In the genomic region with DNA sequence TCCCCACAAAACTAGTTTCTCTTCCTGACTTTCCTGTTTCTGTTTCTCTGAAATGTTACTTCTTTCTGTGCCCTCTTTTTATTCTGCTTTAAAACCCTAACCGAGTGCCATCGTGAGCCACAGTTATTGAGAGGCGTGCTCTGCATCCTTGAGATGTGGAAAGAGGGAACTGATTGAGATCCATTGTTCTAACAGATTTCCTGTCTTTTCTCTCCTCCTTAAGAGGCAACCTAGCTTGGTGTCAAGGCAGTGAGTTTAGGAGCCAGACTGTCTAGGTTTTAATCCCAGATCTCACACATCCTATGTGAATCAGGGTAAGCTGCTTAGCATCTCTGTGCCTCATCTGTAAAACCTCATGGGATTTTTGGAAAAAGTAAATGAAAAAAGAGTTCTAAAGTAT, we compare ENCODE assay signal across 22 cellular contexts. TPM values are rescaled to one million over a fixed set of nuclear protein-coding genes. Genes with fewer than 3 reads are reported as not detected.
DNase-seq lines count a peak whose midpoint lies in the region; ATAC-seq and TF ChIP-seq lines count a peak whose summit lies in the region.
"Had no signal": no experiment of that assay in that cellular context is flagged by ENCODE, and none has a peak within 500 bp of the region (broad histone marks: within the 10 kb centered on the region; RNA-seq: fewer than 3 reads in every experiment).

No MANE protein-coding gene starts in this region.

- no peaks in the 10 kb centered on the region for H3K79me2 ChIP-seq in MM.1S (ENCODE audit: low read length)

- intact Hi-C loops in left lung (cut with DNase I) = no loop called here

- H3K9me3 ChIP-seq in left lung (no peaks in the 10 kb centered on the region), MM.1S (replicated peaks; ENCODE audit: insufficient read depth, low read length) (no peaks in the 10 kb centered on the region)
- H3K9me3 ChIP-seq: HAP-1, SK-N-SH had no signal

- H3K4me2 ChIP-seq in MM.1S (ENCODE audit: low read depth, low read length) = no peak overlapping the region
- H3K4me2 ChIP-seq: hepatocyte, SK-N-SH had no signal

- POLR2A ChIA-PET in WTC11 (lab: Charles Lee) = no interaction called here

- no peaks in the 10 kb centered on the region for H3K9me3 Mint-ChIP-seq in activated naive CD4-positive, alpha-beta T cell treated with anti-CD3 and anti-CD28 coated beads, Interleukin-2, amount 50 U/mL, for 24 hours
- no peaks in the 10 kb centered on the region for H3K9me3 Mint-ChIP-seq in WTC11
- H3K9me3 Mint-ChIP-seq: natural killer cell had no signal

- peaks cover 43% of the 10 kb centered on the region for H3K36me3 Mint-ChIP-seq in activated naive CD4-positive, alpha-beta T cell treated with anti-CD3 and anti-CD28 coated beads, Interleukin-2, amount 50 U/mL, for 24 hours
- H3K36me3 Mint-ChIP-seq in WTC11 = peaks cover 32% of the 10 kb centered on the region
- H3K36me3 Mint-ChIP-seq: natural killer cell had no signal

- peak overlapping the region; percentile 56 for H3K27ac Mint-ChIP-seq in activated naive CD4-positive, alpha-beta T cell treated with anti-CD3 and anti-CD28 coated beads, Interleukin-2, amount 50 U/mL, for 24 hours
- peak overlapping the region; percentile 88 for H3K27ac Mint-ChIP-seq in WTC11
- H3K27ac Mint-ChIP-seq: natural killer cell had no signal

- H3K9ac ChIP-seq in MM.1S (ENCODE audit: low read length) = no peak overlapping the region
- H3K9ac ChIP-seq: SK-N-SH had no signal

- no peak overlapping the region for H3K4me3 ChIP-seq in left lung
- H3K4me3 ChIP-seq in MM.1S (ENCODE audit: low read length) = no peak overlapping the region
- H3K4me3 ChIP-seq: HAP-1, hepatocyte had no signal

- no peak for DNase-seq in activated naive CD4-positive, alpha-beta T cell treated with Interleukin-2 at 50 U/mL for 16 hours
- DNase-seq in WTC11 (ENCODE audit: low spot score) (no peak), left lung (no peak), substantia nigra (lab: John Stamatoyannopoulos, UW) (no peak), NCI-H1092 (lab: John Stamatoyannopoulos, UW) (no peak), MM.1S (no peak)
- DNase-seq: ACHN; activated CD4-positive, alpha-beta T cell treated with anti-CD3 and anti-CD28 coated beads for 1 hour; cortex of kidney; mammary epithelial cell; natural killer cell; NCI-H1694 treated with DMSO at 0.1 percent for 48 hours; NCI-H446; SK-N-SH; stimulated activated CD4-positive, alpha-beta T cell treated with anti-CD3 and anti-CD28 coated beads, Interleukin-12 subunit alpha, Interleukin-12 subunit beta, amount 100 ng/mL, for 4 hours; stimulated activated CD8-positive, alpha-beta memory T cell treated with anti-CD3 and anti-CD28 coated beads, Interleukin-4, amount 100 ng/mL, for 48 hours; T-helper 9 cell had no signal

- no peaks in the 10 kb centered on the region for H3K9me2 ChIP-seq in MM.1S (replicated peaks; ENCODE audit: insufficient read depth, low read length)
- H3K9me2 ChIP-seq: SK-N-SH had no signal

- H3K27ac ChIP-seq in left lung (no peak overlapping the region), substantia nigra (ENCODE audit: low read depth, low read length, poor library complexity, severe bottlenecking) (peak overlapping the region; percentile 73), MM.1S (ENCODE audit: low read length) (no peak overlapping the region)
- H3K27ac ChIP-seq: foreskin keratinocyte, hepatocyte had no signal

- no peaks in the 10 kb centered on the region for H4K20me1 ChIP-seq in MM.1S (ENCODE audit: insufficient read depth, low read length)

- H3K36me3 ChIP-seq in left lung (peaks cover 0 to 33% of the 10 kb centered on the region in 2 donors), MM.1S (replicated peaks; ENCODE audit: insufficient read depth, low read length) (no peaks in the 10 kb centered on the region)

- peak overlapping the region; percentile 15 for H3K4me3 Mint-ChIP-seq in activated naive CD4-positive, alpha-beta T cell treated with anti-CD3 and anti-CD28 coated beads, Interleukin-2, amount 50 U/mL, for 24 hours
- H3K4me3 Mint-ChIP-seq in WTC11 = no peak overlapping the region
- H3K4me3 Mint-ChIP-seq: natural killer cell had no signal

- H3K4me1 Mint-ChIP-seq in activated naive CD4-positive, alpha-beta T cell treated with anti-CD3 and anti-CD28 coated beads, Interleukin-2, amount 50 U/mL, for 24 hours = peaks cover 88% of the 10 kb centered on the region
- peaks cover 37% of the 10 kb centered on the region for H3K4me1 Mint-ChIP-seq in WTC11

- no peaks in the 10 kb centered on the region for H3F3A ChIP-seq in MM.1S (ENCODE audit: insufficient read depth, low read length)

- CTCF ChIA-PET in WTC11 (lab: Charles Lee) = interaction anchor here (1.3 kb wide), 1 partner anchor 124 kb away, joined by 4 read pairs; no protein-coding TSS in a partner anchor

- TF ChIP-seq CTCF in WTC11 (IDR thresholded peaks at IDR 0.05) (no peak), left lung (IDR thresholded peaks at IDR 0.05) (no peak), MM.1S (IDR thresholded peaks at IDR 0.05; ENCODE audit: low read length) (no peak)

- no peaks in the 10 kb centered on the region for H3K27me3 Mint-ChIP-seq in activated naive CD4-positive, alpha-beta T cell treated with anti-CD3 and anti-CD28 coated beads, Interleukin-2, amount 50 U/mL, for 24 hours
- no peaks in the 10 kb centered on the region for H3K27me3 Mint-ChIP-seq in WTC11 (ENCODE audit: low read depth)

- H3K4me1 ChIP-seq in left lung (peaks cover 0 to 4% of the 10 kb centered on the region in 2 donors), MM.1S (ENCODE audit: low read length) (peaks cover 4% of the 10 kb centered on the region; the same call in 1 of the 2 replicates)

- peaks cover 8 to 17% of the 10 kb centered on the region in 2 donors for H3K27me3 ChIP-seq in left lung
- H3K27me3 ChIP-seq in MM.1S (replicated peaks; ENCODE audit: insufficient read depth, low read length) = no peaks in the 10 kb centered on the region
- H3K27me3 ChIP-seq: foreskin keratinocyte, hepatocyte had no signal

- no peak overlapping the region for H2AFZ ChIP-seq in MM.1S (ENCODE audit: low read length)
- H2AFZ ChIP-seq: hepatocyte had no signal

- ATAC-seq in WTC11 (no peak), left lung (peak; percentile 8), GM21786 (IDR thresholded peaks at IDR 0.05; ENCODE audit: unreplicated experiment) (no peak)
- ATAC-seq: natural killer cell had no signal

TF ChIP-seq in WTC11, 78 proteins besides CTCF, POLR2A, EP300 and RAD21:
- TF ChIP-seq, protein P1, sequence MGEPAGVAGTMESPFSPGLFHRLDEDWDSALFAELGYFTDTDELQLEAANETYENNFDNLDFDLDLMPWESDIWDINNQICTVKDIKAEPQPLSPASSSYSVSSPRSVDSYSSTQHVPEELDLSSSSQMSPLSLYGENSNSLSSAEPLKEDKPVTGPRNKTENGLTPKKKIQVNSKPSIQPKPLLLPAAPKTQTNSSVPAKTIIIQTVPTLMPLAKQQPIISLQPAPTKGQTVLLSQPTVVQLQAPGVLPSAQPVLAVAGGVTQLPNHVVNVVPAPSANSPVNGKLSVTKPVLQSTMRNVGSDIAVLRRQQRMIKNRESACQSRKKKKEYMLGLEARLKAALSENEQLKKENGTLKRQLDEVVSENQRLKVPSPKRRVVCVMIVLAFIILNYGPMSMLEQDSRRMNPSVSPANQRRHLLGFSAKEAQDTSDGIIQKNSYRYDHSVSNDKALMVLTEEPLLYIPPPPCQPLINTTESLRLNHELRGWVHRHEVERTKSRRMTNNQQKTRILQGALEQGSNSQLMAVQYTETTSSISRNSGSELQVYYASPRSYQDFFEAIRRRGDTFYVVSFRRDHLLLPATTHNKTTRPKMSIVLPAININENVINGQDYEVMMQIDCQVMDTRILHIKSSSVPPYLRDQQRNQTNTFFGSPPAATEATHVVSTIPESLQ (CRISPR knock-in tag; IDR thresholded peaks at IDR 0.05) = no peak

RNA-seq across cellular contexts. Expression of a gene that starts 57.5 kb away (rescaled TPM):
- total RNA-seq in WTC11 (2021) = 28.0 to 35.0 TPM (median 29.1 TPM) in 3 replicates
- total RNA-seq in left lung = 10 to 100 TPM; 23.5 to 25.3 TPM
